1 cellular context compared by ENCODE assay signal in the genomic region with DNA sequence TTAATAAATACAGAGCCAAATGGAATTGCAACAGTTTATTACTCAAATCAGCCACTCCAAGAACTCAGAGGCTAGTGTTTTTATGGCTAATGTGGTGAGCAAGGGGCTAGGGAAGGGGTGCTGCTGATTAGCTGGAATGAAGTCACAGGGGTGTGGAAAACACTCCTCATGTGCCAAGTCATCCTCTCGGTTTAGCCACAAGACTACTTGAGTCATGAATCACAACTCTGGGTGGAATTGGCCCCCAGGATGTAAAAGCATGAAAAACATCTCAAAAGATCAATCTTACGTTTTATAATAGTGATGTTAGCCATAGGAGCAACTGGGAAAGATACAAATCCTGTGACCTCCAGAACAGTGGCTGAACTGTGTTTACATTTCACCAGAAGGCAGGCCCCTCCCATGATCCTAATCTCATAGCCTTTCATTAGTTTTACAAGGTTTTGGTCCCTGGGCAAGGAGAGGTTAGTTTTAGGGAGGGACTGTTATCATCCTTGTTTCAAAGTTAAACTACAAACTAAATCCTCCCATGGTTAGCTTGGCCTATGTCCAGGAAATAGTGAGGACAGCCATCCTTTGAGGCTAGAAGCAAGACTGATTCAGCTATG.
TF ChIP-seq lines count a peak whose summit lies in the region.

No MANE protein-coding gene starts in this region.

TF ChIP-seq in IMR-90, 13 proteins besides CTCF, POLR2A, EP300 and RAD21 (continued from another document):
- TF ChIP-seq MAZ (IDR thresholded peaks at IDR 0.05; ENCODE audit: borderline replicate concordance, low read depth, low read length) (peak; percentile 78), SMC3 (IDR thresholded peaks at IDR 0.05; ENCODE audit: low read depth, low read length) (0 out of 2 replicates have a peak, but pooled peaks have one; percentile 9), RFX5 (IDR thresholded peaks at IDR 0.05; ENCODE audit: low read depth, low read length) (no peak)
